In the genomic region with DNA sequence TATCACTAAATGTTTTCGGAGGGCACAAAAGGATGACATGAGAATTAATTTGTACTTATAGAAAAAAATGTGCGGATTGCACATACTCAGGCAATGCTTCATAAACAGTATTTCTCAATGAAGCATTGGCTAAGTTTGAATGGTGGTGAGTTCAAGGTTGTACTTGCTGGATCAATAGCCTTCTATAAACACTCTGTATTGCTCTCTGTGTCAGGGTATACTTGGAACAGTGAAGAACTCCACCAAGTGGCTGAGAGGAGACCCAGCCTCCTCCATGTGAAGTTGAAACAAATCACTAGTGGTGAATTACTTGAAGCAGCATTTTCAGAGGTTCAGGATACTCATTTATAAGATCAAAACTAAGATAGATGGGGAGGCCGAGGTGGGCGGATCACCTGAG, we compare ENCODE assay signal across 13 cellular contexts.
DNase-seq lines count a peak whose midpoint lies in the region; ATAC-seq and TF ChIP-seq lines count a peak whose summit lies in the region.
"Had no signal": no experiment of that assay in that cellular context is flagged by ENCODE, and none has a peak within 500 bp of the region (broad histone marks: within the 10 kb centered on the region; RNA-seq: fewer than 3 reads in every experiment).

No MANE protein-coding gene starts in this region.

- no peaks in the 10 kb centered on the region for H3K27me3 Mint-ChIP-seq in Calu3 (ENCODE audit: unreplicated experiment)
- H3K27me3 Mint-ChIP-seq: activated CD8-positive, alpha-beta T cell treated with anti-CD3 and anti-CD28 coated beads for 36 hours had no signal

- no peaks in the 10 kb centered on the region for H3K9me3 Mint-ChIP-seq in Calu3 (ENCODE audit: low read depth, unreplicated experiment)
- H3K9me3 Mint-ChIP-seq: activated CD8-positive, alpha-beta T cell treated with anti-CD3 and anti-CD28 coated beads for 36 hours; T-helper 2 cell treated with Interferon-gamma antibody and Interleukin-4, amounts not matched to agents 5 μg/mL and 100 μg/mL, for 36 hours had no signal

- peaks cover 9% of the 10 kb centered on the region for H3K4me1 Mint-ChIP-seq in Calu3 (ENCODE audit: low read depth, unreplicated experiment)
- H3K4me1 Mint-ChIP-seq: CD14-positive monocyte had no signal

- intact Hi-C loops in Calu3 (cut with micrococcal nuclease; ENCODE audit: unreplicated experiment): loop anchor here (1.0 kb wide), 1 partner anchor 106 kb away; no protein-coding TSS in a partner anchor

- no TSS peak for BruUV-seq in Calu3 (replicated peaks; lab: Mats Ljungman, UMichigan)

- H3K36me3 Mint-ChIP-seq in Calu3 (ENCODE audit: insufficient read depth, unreplicated experiment): no peaks in the 10 kb centered on the region
- H3K36me3 Mint-ChIP-seq: CD14-positive monocyte had no signal

- TF ChIP-seq CTCF in Calu3 (IDR thresholded peaks at IDR 0.05; ENCODE audit: unreplicated experiment): no peak

- H3K27ac ChIP-seq in substantia nigra (ENCODE audit: low read depth, low read length, poor library complexity, severe bottlenecking): no peak overlapping the region

- ATAC-seq in SK-N-SH treated with all-trans-retinoic acid at 6 μM for 48 hours (peak; percentile 40; the same call in 1 of the 3 replicates), HG02852 (IDR thresholded peaks at IDR 0.05; ENCODE audit: unreplicated experiment) (no peak)
- ATAC-seq: activated CD8-positive, alpha-beta T cell treated with anti-CD3 and anti-CD28 coated beads for 36 hours had no signal

- H3K4me3 Mint-ChIP-seq in Calu3 (ENCODE audit: low read depth, unreplicated experiment): no peak overlapping the region
- H3K4me3 Mint-ChIP-seq: activated CD8-positive, alpha-beta T cell treated with anti-CD3 and anti-CD28 coated beads for 36 hours; CD14-positive monocyte; T-helper 2 cell treated with Interferon-gamma antibody and Interleukin-4, amounts not matched to agents 5 μg/mL and 100 μg/mL, for 36 hours had no signal

- peak; percentile 10 for DNase-seq in Calu3
- DNase-seq in HT-29 (ENCODE audit: low spot score): peak; percentile 16
- peak; percentile 3 for DNase-seq in iris pigment epithelial cell (ENCODE audit: low read depth)
- DNase-seq in NCI-H446 treated with DMSO at 0.1 percent for 48 hours (lab: John Stamatoyannopoulos, UW): no peak
- no peak for DNase-seq in substantia nigra (lab: John Stamatoyannopoulos, UW)
- no peak for DNase-seq in cerebellar cortex (ENCODE audit: low spot score)
- DNase-seq: activated CD8-positive, alpha-beta T cell treated with anti-CD3 and anti-CD28 coated beads for 36 hours; caudate nucleus; NCI-H1105 had no signal

- no peak overlapping the region for H3K27ac Mint-ChIP-seq in Calu3 (ENCODE audit: unreplicated experiment)
- H3K27ac Mint-ChIP-seq: activated CD8-positive, alpha-beta T cell treated with anti-CD3 and anti-CD28 coated beads for 36 hours; CD14-positive monocyte; T-helper 2 cell treated with Interferon-gamma antibody and Interleukin-4, amounts not matched to agents 5 μg/mL and 100 μg/mL, for 36 hours had no signal

- CTCF ChIA-PET in Calu3 (lab: Charles Lee): no interaction called here

TF ChIP-seq in SK-N-SH treated with all-trans-retinoic acid at 6 μM for 48 hours, 23 proteins besides CTCF, POLR2A, EP300 and RAD21:
- no peak for TF ChIP-seq RARB (CRISPR knock-in tag; IDR thresholded peaks at IDR 0.05)
- TF ChIP-seq, protein P1, sequence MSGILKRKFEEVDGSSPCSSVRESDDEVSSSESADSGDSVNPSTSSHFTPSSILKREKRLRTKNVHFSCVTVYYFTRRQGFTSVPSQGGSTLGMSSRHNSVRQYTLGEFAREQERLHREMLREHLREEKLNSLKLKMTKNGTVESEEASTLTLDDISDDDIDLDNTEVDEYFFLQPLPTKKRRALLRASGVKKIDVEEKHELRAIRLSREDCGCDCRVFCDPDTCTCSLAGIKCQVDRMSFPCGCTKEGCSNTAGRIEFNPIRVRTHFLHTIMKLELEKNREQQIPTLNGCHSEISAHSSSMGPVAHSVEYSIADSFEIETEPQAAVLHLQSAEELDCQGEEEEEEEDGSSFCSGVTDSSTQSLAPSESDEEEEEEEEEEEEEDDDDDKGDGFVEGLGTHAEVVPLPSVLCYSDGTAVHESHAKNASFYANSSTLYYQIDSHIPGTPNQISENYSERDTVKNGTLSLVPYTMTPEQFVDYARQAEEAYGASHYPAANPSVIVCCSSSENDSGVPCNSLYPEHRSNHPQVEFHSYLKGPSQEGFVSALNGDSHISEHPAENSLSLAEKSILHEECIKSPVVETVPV (CRISPR knock-in tag; IDR thresholded peaks at IDR 0.05): no peak
- no peak for TF ChIP-seq ZNF8 (CRISPR knock-in tag; IDR thresholded peaks at IDR 0.05)
- no peak for TF ChIP-seq TCF4 (CRISPR knock-in tag; IDR thresholded peaks at IDR 0.05; ENCODE audit: borderline replicate concordance)
- TF ChIP-seq ISL1 (CRISPR knock-in tag; IDR thresholded peaks at IDR 0.05): no peak
- TF ChIP-seq ESRRG (CRISPR knock-in tag; IDR thresholded peaks at IDR 0.05): no peak
- TF ChIP-seq, protein P2, sequence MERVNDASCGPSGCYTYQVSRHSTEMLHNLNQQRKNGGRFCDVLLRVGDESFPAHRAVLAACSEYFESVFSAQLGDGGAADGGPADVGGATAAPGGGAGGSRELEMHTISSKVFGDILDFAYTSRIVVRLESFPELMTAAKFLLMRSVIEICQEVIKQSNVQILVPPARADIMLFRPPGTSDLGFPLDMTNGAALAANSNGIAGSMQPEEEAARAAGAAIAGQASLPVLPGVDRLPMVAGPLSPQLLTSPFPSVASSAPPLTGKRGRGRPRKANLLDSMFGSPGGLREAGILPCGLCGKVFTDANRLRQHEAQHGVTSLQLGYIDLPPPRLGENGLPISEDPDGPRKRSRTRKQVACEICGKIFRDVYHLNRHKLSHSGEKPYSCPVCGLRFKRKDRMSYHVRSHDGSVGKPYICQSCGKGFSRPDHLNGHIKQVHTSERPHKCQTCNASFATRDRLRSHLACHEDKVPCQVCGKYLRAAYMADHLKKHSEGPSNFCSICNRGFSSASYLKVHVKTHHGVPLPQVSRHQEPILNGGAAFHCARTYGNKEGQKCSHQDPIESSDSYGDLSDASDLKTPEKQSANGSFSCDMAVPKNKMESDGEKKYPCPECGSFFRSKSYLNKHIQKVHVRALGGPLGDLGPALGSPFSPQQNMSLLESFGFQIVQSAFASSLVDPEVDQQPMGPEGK (CRISPR knock-in tag; IDR thresholded peaks at IDR 0.05; ENCODE audit: borderline replicate concordance): no peak

Comparison
In these comparisons a context has a peak if more than half of its experiments do, and no peak if none do; other contexts are left out.
1. DNase-seq: peak in Calu3 (single experiment), HT-29 (single experiment) and iris pigment epithelial cell (single experiment); none in NCI-H446 treated with DMSO at 0.1 percent for 48 hours (single experiment), substantia nigra (0 of 49) and cerebellar cortex (single experiment).